14 cellular contexts compared by ENCODE assay signal in genomic region chr9:38681747-38682227, GRCh38. TPM values are rescaled to one million over a fixed set of nuclear protein-coding genes. Genes with fewer than 3 reads are reported as not detected.
A peak's percentile ranks its signal among the peaks of the same experiment; 100 is the strongest.
DNase-seq lines count a peak whose midpoint lies in the region; ATAC-seq, FAIRE-seq and TF ChIP-seq lines count a peak whose summit lies in the region.
"Had no signal": no experiment of that assay in that cellular context is flagged by ENCODE, and none has a peak within 500 bp of the region (broad histone marks: within the 10 kb centered on the region; RNA-seq: fewer than 3 reads in every experiment).

No MANE protein-coding gene starts in this region.

- FAIRE-seq in A549 (lab: Jason Lieb, UNC) = peak; percentile 67
- FAIRE-seq in pancreas (lab: Jason Lieb, UNC) = no peak

- CTCF ChIA-PET in A549 (lab: Yijun Ruan, JAX) (interaction anchor here (0.8 kb wide), 1 partner anchor 26 kb away, joined by 4 read pairs; no protein-coding TSS in a partner anchor), HEK293T (lab: Yijun Ruan, JAX) (interaction anchor here (1.0 kb wide), 1 partner anchor 9 kb away, joined by 3 read pairs; no protein-coding TSS in a partner anchor)

- H3K4me1 ChIP-seq in A549 (peaks cover 33% of the 10 kb centered on the region), pancreas (no peaks in the 10 kb centered on the region)
- H3K4me1 ChIP-seq: uterus had no signal

- H3K4me2 ChIP-seq in A549 = peak overlapping the region; percentile 77

- no peaks in the 10 kb centered on the region for H3K36me3 ChIP-seq in pancreas
- H3K36me3 ChIP-seq: neutrophil, uterus had no signal

- TF ChIP-seq CTCF in A549 (IDR thresholded peaks at IDR 0.05) (no peak), foreskin fibroblast (IDR thresholded peaks at IDR 0.05; ENCODE audit: low read depth, low read length) (no peak), pancreas (IDR thresholded peaks at IDR 0.05) (no peak)

- ATAC-seq in A549 = peak in 1 of 2 experiments; percentile 57; a peak in 3 of 6 replicates
- no peak for ATAC-seq in pancreas
- no peak for ATAC-seq in HG03469 (IDR thresholded peaks at IDR 0.05; ENCODE audit: unreplicated experiment)

- H3K27ac ChIP-seq in A549 = peak overlapping the region; percentile 87 to 90
- H3K27ac ChIP-seq in pancreas = no peak overlapping the region
- H3K27ac ChIP-seq: neutrophil, uterus had no signal

- no peak for TF ChIP-seq RAD21 in A549 (conservative IDR thresholded peaks at IDR 0.05 in 1 of 2, IDR thresholded peaks at IDR 0.05 in 1 of 2)

- intact Hi-C loops in pancreas (cut with DNase I) = no loop called here

- 16% methylated on average over 4 of the region's 4 CpGs for WGBS in A549 (ENCODE audit: missing lambda C conversion rate)
- 35 to 44% methylated on average over 4 of the region's 4 CpGs for WGBS in pancreas, 2 donors

- H3K4me3 ChIP-seq in A549 (no peak overlapping the region), foreskin fibroblast (ENCODE audit: low read depth in 1 of 2, low read length in 2 of 2) (no peak overlapping the region), pancreas (no peak overlapping the region)
- H3K4me3 ChIP-seq: uterus had no signal

- POLR2A ChIA-PET in A549 (lab: Yijun Ruan, JAX) = no interaction called here
- POLR2A ChIA-PET in HEK293T (lab: Yijun Ruan, JAX) = no interaction called here

- H3K9me3 ChIP-seq in A549 (no peaks in the 10 kb centered on the region), pancreas (no peaks in the 10 kb centered on the region)
- H3K9me3 ChIP-seq: neutrophil, uterus had no signal

- TF ChIP-seq EP300 in A549 (IDR thresholded peaks at IDR 0.05) = no peak

- no peaks in the 10 kb centered on the region for H3K27me3 ChIP-seq in pancreas
- H3K27me3 ChIP-seq: uterus had no signal

- TF ChIP-seq POLR2A in A549 (IDR thresholded peaks at IDR 0.05; ENCODE audit: low read length) = no peak

- DNase-seq in A549 (ENCODE audit: low read depth in 1 of 2, low spot score in 1 of 2) (no peak), HEK293T (ENCODE audit: extremely low spot score) (no peak), SW480 (ENCODE audit: low spot score) (peak; percentile 49), foreskin fibroblast (peak; percentile 58 to 67), pancreas (no peak), DMS 273 treated with DMSO at 0.1 percent for 48 hours (lab: John Stamatoyannopoulos, UW) (no peak), NCI-H748 (lab: John Stamatoyannopoulos, UW; ENCODE audit: unreplicated experiment) (no peak)
- DNase-seq: AML-193, GOT3, NCI-H345, T-helper 1 cell, uterus had no signal

TF ChIP-seq in A549, 52 proteins besides CTCF, POLR2A, EP300 and RAD21 (continues in another document):
- TF ChIP-seq, protein P1, sequence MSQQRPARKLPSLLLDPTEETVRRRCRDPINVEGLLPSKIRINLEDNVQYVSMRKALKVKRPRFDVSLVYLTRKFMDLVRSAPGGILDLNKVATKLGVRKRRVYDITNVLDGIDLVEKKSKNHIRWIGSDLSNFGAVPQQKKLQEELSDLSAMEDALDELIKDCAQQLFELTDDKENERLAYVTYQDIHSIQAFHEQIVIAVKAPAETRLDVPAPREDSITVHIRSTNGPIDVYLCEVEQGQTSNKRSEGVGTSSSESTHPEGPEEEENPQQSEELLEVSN (IDR thresholded peaks at IDR 0.05; ENCODE audit: borderline replicate concordance, low read depth) = no peak
- peak; percentile 45 for TF ChIP-seq FOSL2 (IDR thresholded peaks at IDR 0.05)
- TF ChIP-seq FOSL2 (CRISPR knock-in tag; IDR thresholded peaks at IDR 0.05) = peak; percentile 53
- no peak for TF ChIP-seq ESRRA (IDR thresholded peaks at IDR 0.05; ENCODE audit: borderline replicate concordance, low read length)
- TF ChIP-seq CEBPB (IDR thresholded peaks at IDR 0.05) = no peak
- no peak for TF ChIP-seq BCL3 (IDR thresholded peaks at IDR 0.05)
- TF ChIP-seq, protein P2, sequence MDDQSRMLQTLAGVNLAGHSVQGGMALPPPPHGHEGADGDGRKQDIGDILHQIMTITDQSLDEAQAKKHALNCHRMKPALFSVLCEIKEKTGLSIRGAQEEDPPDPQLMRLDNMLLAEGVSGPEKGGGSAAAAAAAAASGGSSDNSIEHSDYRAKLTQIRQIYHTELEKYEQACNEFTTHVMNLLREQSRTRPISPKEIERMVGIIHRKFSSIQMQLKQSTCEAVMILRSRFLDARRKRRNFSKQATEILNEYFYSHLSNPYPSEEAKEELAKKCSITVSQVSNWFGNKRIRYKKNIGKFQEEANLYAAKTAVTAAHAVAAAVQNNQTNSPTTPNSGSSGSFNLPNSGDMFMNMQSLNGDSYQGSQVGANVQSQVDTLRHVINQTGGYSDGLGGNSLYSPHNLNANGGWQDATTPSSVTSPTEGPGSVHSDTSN (IDR thresholded peaks at IDR 0.05) = no peak
- peak; percentile 38; the same call in 1 of the 2 replicates for TF ChIP-seq GATA3 (IDR thresholded peaks at IDR 0.05; ENCODE audit: borderline replicate concordance)
- TF ChIP-seq RNF2 (IDR thresholded peaks at IDR 0.05; ENCODE audit: borderline replicate concordance, low read depth) = no peak
- no peak for TF ChIP-seq EHF (CRISPR knock-in tag; IDR thresholded peaks at IDR 0.05)
- peak; percentile 58 for TF ChIP-seq JUNB (IDR thresholded peaks at IDR 0.05)
- TF ChIP-seq BHLHE40 (IDR thresholded peaks at IDR 0.05; ENCODE audit: low read depth, low read length) = no peak
- TF ChIP-seq CBX2 (IDR thresholded peaks at IDR 0.05; ENCODE audit: borderline replicate concordance, low read depth) = no peak
- TF ChIP-seq RCOR1 (IDR thresholded peaks at IDR 0.05; ENCODE audit: low read depth, low read length) = no peak
- TF ChIP-seq CBX8 (IDR thresholded peaks at IDR 0.05) = no peak

TF ChIP-seq in HEK293T, 16 proteins besides CTCF, POLR2A, EP300 and RAD21:
- TF ChIP-seq CTBP1 (IDR thresholded peaks at IDR 0.05; ENCODE audit: borderline replicate concordance) (peak; percentile 63; the same call in 1 of the 2 replicates), NFRKB (IDR thresholded peaks at IDR 0.05) (no peak), FOXK2 (IDR thresholded peaks at IDR 0.05) (no peak), FOXA1 (IDR thresholded peaks at IDR 0.05) (no peak), BHLHE40 (IDR thresholded peaks at IDR 0.05; ENCODE audit: borderline replicate concordance) (no peak), PKNOX1 (IDR thresholded peaks at IDR 0.05) (peak; percentile 80), FOXM1 (IDR thresholded peaks at IDR 0.05; ENCODE audit: borderline replicate concordance) (no peak), SP1 (IDR thresholded peaks at IDR 0.05) (no peak), TARDBP (IDR thresholded peaks at IDR 0.05) (no peak), LEF1 (IDR thresholded peaks at IDR 0.05; ENCODE audit: borderline replicate concordance) (no peak), ARNT (IDR thresholded peaks at IDR 0.05) (peak; percentile 57; the same call in 1 of the 2 replicates), SUZ12 (IDR thresholded peaks at IDR 0.05) (no peak), HDGF (IDR thresholded peaks at IDR 0.05; ENCODE audit: borderline replicate concordance) (no peak), ELF4 (IDR thresholded peaks at IDR 0.05) (no peak), L3MBTL2 (conservative IDR thresholded peaks at IDR 0.05) (no peak), ZNF384 (IDR thresholded peaks at IDR 0.05) (no peak)

RNA-seq across cellular contexts. Expression of gene FAM240B, which starts 38.1 kb away (rescaled TPM):
- not detected in 2 replicates for polyA plus RNA-seq in A549 (2011; rRNA removed)
- not detected in 2 replicates for polyA plus RNA-seq in A549 (2012; cell fraction: cytosol; rRNA removed)
- not detected in 2 replicates for polyA plus RNA-seq in A549 (2012; cell fraction: nucleus; rRNA removed)
- polyA plus RNA-seq in A549 (2017; fragmentation: RNase III; extraction: RNeasy Plus Mini Kit Qiagen cat#74134 plus additional on column Dnase treatment) = not detected in 3 replicates
- polyA minus RNA-seq in A549 (2011; rRNA and poly(A)+ RNA removed) = not detected in 2 replicates
- total RNA-seq in pancreas = not detected
- not detected for polyA plus RNA-seq in pancreas
- total RNA-seq: uterus had no signal

Comparison
In these comparisons a context has a peak if more than half of its experiments do, and no peak if none do; other contexts are left out.
1. DNase-seq: peak in SW480 (single experiment) and foreskin fibroblast (2 of 2); none in A549 (0 of 2), HEK293T (single experiment), pancreas (0 of 6), DMS 273 treated with DMSO at 0.1 percent for 48 hours (single experiment) and NCI-H748 (single experiment).
2. H3K27ac ChIP-seq: peak in A549 (2 of 2); none in pancreas (0 of 4).